ENCODE assay signal across 28 cellular contexts in the genomic region with DNA sequence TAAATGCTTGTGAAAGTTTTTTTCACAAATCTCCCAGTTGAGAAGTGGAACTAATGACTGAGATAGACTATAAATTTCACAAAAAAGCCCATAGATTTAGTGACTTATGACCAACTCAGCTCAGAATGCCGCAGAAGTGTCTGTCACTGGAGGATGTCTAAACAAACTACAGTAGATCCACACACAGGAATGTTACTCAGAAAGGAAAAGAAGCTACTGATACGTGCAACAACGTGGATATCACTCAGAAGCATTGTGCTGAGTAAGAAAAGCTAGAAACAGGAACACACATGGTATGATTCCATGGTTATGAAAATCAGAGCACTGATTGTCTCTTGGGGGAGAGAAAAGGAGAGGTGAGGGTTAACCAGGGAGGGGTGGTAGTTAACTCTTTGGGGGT.
DNase-seq lines count a peak whose midpoint lies in the region; ATAC-seq, FAIRE-seq and TF ChIP-seq lines count a peak whose summit lies in the region.
"Had no signal": no experiment of that assay in that cellular context is flagged by ENCODE, and none has a peak within 500 bp of the region (broad histone marks: within the 10 kb centered on the region; RNA-seq: fewer than 3 reads in every experiment).

No MANE protein-coding gene starts in this region.

- H3K36me3 ChIP-seq in SJSA1 (peaks cover 20% of the 10 kb centered on the region), adrenal gland (replicated peaks in 1 of 2) (no peaks in the 10 kb centered on the region)
- H3K36me3 ChIP-seq: colonic mucosa, esophagus squamous epithelium, left lung, pancreas, uterus had no signal

- DNase-seq in activated naive CD4-positive, alpha-beta T cell treated with anti-CD3 and anti-CD28 coated beads, Interleukin-2, amount 10 ng/mL, durations not matched to agents 7 days and 5 days = no peak
- no peak for DNase-seq in activated naive CD4-positive, alpha-beta T cell (lab: John Stamatoyannopoulos, UW)
- DNase-seq in SJSA1 (ENCODE audit: low read depth in 1 of 2, low spot score in 2 of 2) (peak; percentile 48 to 52), GM12891 (ENCODE audit: insufficient read length, low spot score) (no peak), NCI-H2227 treated with DMSO at 0.1 percent for 48 hours (lab: John Stamatoyannopoulos, UW) (no peak), adrenal gland (no peak)
- no peak for DNase-seq in central memory CD8-positive, alpha-beta T cell (ENCODE audit: low spot score in 2 of 2)
- DNase-seq in stimulated activated naive B cell treated with anti-CD40 and anti-IgM and Interleukin-4, amounts not matched to agents 10 μg/mL and 1 μg/mL and 100 μg/mL, for 72 hours = no peak
- DNase-seq: ACHN; activated CD4-positive, alpha-beta memory T cell treated with anti-CD3 and anti-CD28 coated beads, Interleukin-2, amount 10 ng/mL, durations not matched to agents 7 days and 5 days; activated T-cell treated with anti-CD3 and anti-CD28 coated beads, Interleukin-2, amount 50 U/mL, for 4 hours; colonic mucosa; endodermal cell; esophagus squamous epithelium; left lung; NCI-H1092; NCI-H187 treated with DMSO at 0.1 percent for 48 hours; NCI-H774; pancreas; stimulated activated CD4-positive, alpha-beta T cell treated with anti-CD3 and anti-CD28 coated beads, Interleukin-2, amount 100 ng/mL, for 24 hours; T-helper 9 cell; uterus had no signal

- WGBS in adrenal gland, 4 donors = 65 to 84% (median 71%) methylated on average over 3 of the region's 3 CpGs

- peak overlapping the region; percentile 41 for H3K27ac ChIP-seq in SJSA1
- no peak overlapping the region for H3K27ac ChIP-seq in adrenal gland
- H3K27ac ChIP-seq: C4-2B, colonic mucosa, esophagus squamous epithelium, hepatocyte, left lung, pancreas, SK-N-MC, uterus had no signal

- H3K4me3 ChIP-seq in SJSA1 (no peak overlapping the region), adrenal gland (no peak overlapping the region)
- H3K4me3 ChIP-seq: colonic mucosa, esophagus squamous epithelium, hepatocyte, left lung, pancreas, SK-N-MC, smooth muscle cell, uterus had no signal

- intact Hi-C loops in adrenal gland (cut with DNase I) = no loop called here

- FAIRE-seq in GM12891 (lab: Jason Lieb, UNC) = no peak
- FAIRE-seq: pancreas had no signal

- H3K27me3 ChIP-seq in SJSA1 (replicated peaks) (no peaks in the 10 kb centered on the region), adrenal gland (no peaks in the 10 kb centered on the region)
- H3K27me3 ChIP-seq: colonic mucosa, esophagus squamous epithelium, hepatocyte, left lung, pancreas, uterus had no signal

- CTCF ChIA-PET in activated naive CD4-positive, alpha-beta T cell treated with anti-CD3 and anti-CD28 coated beads, Interleukin-2, amount 10 ng/mL, durations not matched to agents 7 days and 5 days (lab: Charles Lee) = no interaction called here

- H3K9me3 Mint-ChIP-seq in activated naive CD4-positive, alpha-beta T cell treated with anti-CD3 and anti-CD28 coated beads, Interleukin-2, amount 10 ng/mL, durations not matched to agents 7 days and 5 days = no peaks in the 10 kb centered on the region
- no peaks in the 10 kb centered on the region for H3K9me3 Mint-ChIP-seq in central memory CD8-positive, alpha-beta T cell
- H3K9me3 Mint-ChIP-seq in stimulated activated naive B cell treated with anti-CD40 and anti-IgM and Interleukin-4, amounts not matched to agents 10 μg/mL and 1 μg/mL and 100 μg/mL, for 72 hours = peaks cover 2 to 3% of the 10 kb centered on the region in 2 donors
- H3K9me3 Mint-ChIP-seq: activated CD4-positive, alpha-beta memory T cell treated with anti-CD3 and anti-CD28 coated beads, Interleukin-2, amount 10 ng/mL, durations not matched to agents 7 days and 5 days; activated T-cell treated with anti-CD3 and anti-CD28 coated beads, Interleukin-2, amount 50 U/mL, for 4 hours; endodermal cell; nephron had no signal

- H3K9me3 ChIP-seq in SJSA1 (replicated peaks) = no peaks in the 10 kb centered on the region
- no peaks in the 10 kb centered on the region for H3K9me3 ChIP-seq in adrenal gland (replicated peaks in 1 of 3)
- H3K9me3 ChIP-seq: colonic mucosa, esophagus squamous epithelium, left lung, pancreas, uterus had no signal

- peaks cover 49% of the 10 kb centered on the region for H3K4me1 Mint-ChIP-seq in activated naive CD4-positive, alpha-beta T cell treated with anti-CD3 and anti-CD28 coated beads, Interleukin-2, amount 10 ng/mL, durations not matched to agents 7 days and 5 days
- H3K4me1 Mint-ChIP-seq in central memory CD8-positive, alpha-beta T cell = peaks cover 40% of the 10 kb centered on the region
- peaks cover 38 to 71% of the 10 kb centered on the region in 2 donors for H3K4me1 Mint-ChIP-seq in stimulated activated naive B cell treated with anti-CD40 and anti-IgM and Interleukin-4, amounts not matched to agents 10 μg/mL and 1 μg/mL and 100 μg/mL, for 72 hours
- H3K4me1 Mint-ChIP-seq: endodermal cell, nephron had no signal

- ATAC-seq in central memory CD8-positive, alpha-beta T cell (replicated peaks; ENCODE audit: extremely low read depth, poor library complexity, severe bottlenecking) = no peak
- ATAC-seq in stimulated activated naive B cell treated with anti-CD40 and anti-IgM and Interleukin-4, amounts not matched to agents 10 μg/mL and 1 μg/mL and 100 μg/mL, for 72 hours (replicated peaks) = no peak
- ATAC-seq: activated T-cell treated with anti-CD3 and anti-CD28 coated beads, Interleukin-2, amount 50 U/mL, for 4 hours; left lung; pancreas had no signal

- H3K4me1 ChIP-seq in SJSA1 (replicated peaks) = peaks cover 32% of the 10 kb centered on the region
- H3K4me1 ChIP-seq in adrenal gland (replicated peaks in 1 of 2) = no peaks in the 10 kb centered on the region
- H3K4me1 ChIP-seq: colonic mucosa, pancreas, uterus had no signal

- H3K27ac Mint-ChIP-seq in activated naive CD4-positive, alpha-beta T cell treated with anti-CD3 and anti-CD28 coated beads, Interleukin-2, amount 10 ng/mL, durations not matched to agents 7 days and 5 days = peak overlapping the region; percentile 29
- H3K27ac Mint-ChIP-seq in central memory CD8-positive, alpha-beta T cell (ENCODE audit: low read depth) = peak overlapping the region; percentile 42
- peak overlapping the region; percentile 65 for H3K27ac Mint-ChIP-seq in stimulated activated naive B cell treated with anti-CD40 and anti-IgM and Interleukin-4, amounts not matched to agents 10 μg/mL and 1 μg/mL and 100 μg/mL, for 72 hours
- H3K27ac Mint-ChIP-seq: activated CD4-positive, alpha-beta memory T cell treated with anti-CD3 and anti-CD28 coated beads, Interleukin-2, amount 10 ng/mL, durations not matched to agents 7 days and 5 days; endodermal cell; mesothelial cell of epicardium; nephron had no signal

- no peaks in the 10 kb centered on the region for H3K27me3 Mint-ChIP-seq in activated naive CD4-positive, alpha-beta T cell treated with anti-CD3 and anti-CD28 coated beads, Interleukin-2, amount 10 ng/mL, durations not matched to agents 7 days and 5 days
- no peaks in the 10 kb centered on the region for H3K27me3 Mint-ChIP-seq in central memory CD8-positive, alpha-beta T cell
- H3K27me3 Mint-ChIP-seq in stimulated activated naive B cell treated with anti-CD40 and anti-IgM and Interleukin-4, amounts not matched to agents 10 μg/mL and 1 μg/mL and 100 μg/mL, for 72 hours = no peaks in the 10 kb centered on the region
- H3K27me3 Mint-ChIP-seq: activated CD4-positive, alpha-beta memory T cell treated with anti-CD3 and anti-CD28 coated beads, Interleukin-2, amount 10 ng/mL, durations not matched to agents 7 days and 5 days had no signal

- no peak for TF ChIP-seq CTCF in adrenal gland (IDR thresholded peaks at IDR 0.05)

- TF ChIP-seq POLR2A in GM12891 (IDR thresholded peaks at IDR 0.05; ENCODE audit: low read depth, low read length) (no peak), adrenal gland (IDR thresholded peaks at IDR 0.05) (no peak)

- H3K4me3 Mint-ChIP-seq in activated naive CD4-positive, alpha-beta T cell treated with anti-CD3 and anti-CD28 coated beads, Interleukin-2, amount 10 ng/mL, durations not matched to agents 7 days and 5 days = no peak overlapping the region
- H3K4me3 Mint-ChIP-seq in central memory CD8-positive, alpha-beta T cell = no peak overlapping the region
- H3K4me3 Mint-ChIP-seq in stimulated activated naive B cell treated with anti-CD40 and anti-IgM and Interleukin-4, amounts not matched to agents 10 μg/mL and 1 μg/mL and 100 μg/mL, for 72 hours = peak overlapping the region in 1 of 2 donors; percentile 18
- H3K4me3 Mint-ChIP-seq: activated CD4-positive, alpha-beta memory T cell treated with anti-CD3 and anti-CD28 coated beads, Interleukin-2, amount 10 ng/mL, durations not matched to agents 7 days and 5 days; activated T-cell treated with anti-CD3 and anti-CD28 coated beads, Interleukin-2, amount 50 U/mL, for 4 hours; endodermal cell; mesothelial cell of epicardium; nephron had no signal

- peaks cover 78% of the 10 kb centered on the region for H3K36me3 Mint-ChIP-seq in activated naive CD4-positive, alpha-beta T cell treated with anti-CD3 and anti-CD28 coated beads, Interleukin-2, amount 10 ng/mL, durations not matched to agents 7 days and 5 days
- H3K36me3 Mint-ChIP-seq in central memory CD8-positive, alpha-beta T cell (ENCODE audit: insufficient read depth) = peaks cover 52% of the 10 kb centered on the region
- H3K36me3 Mint-ChIP-seq in stimulated activated naive B cell treated with anti-CD40 and anti-IgM and Interleukin-4, amounts not matched to agents 10 μg/mL and 1 μg/mL and 100 μg/mL, for 72 hours = peaks cover 53 to 70% of the 10 kb centered on the region in 2 donors
- H3K36me3 Mint-ChIP-seq: mesothelial cell of epicardium had no signal

TF ChIP-seq in GM12891, 5 proteins besides CTCF, POLR2A, EP300 and RAD21:
- TF ChIP-seq PAX5 (IDR thresholded peaks at IDR 0.05; ENCODE audit: insufficient read depth, low read length, severe bottlenecking) (no peak), SPI1 (IDR thresholded peaks at IDR 0.05; ENCODE audit: low read depth, low read length) (no peak)
TF ChIP-seq in GM12891: peak in this region for 0.

Comparison
In these comparisons a context has a peak if more than half of its experiments do, and no peak if none do; other contexts are left out.
1. DNase-seq: peak in SJSA1 (2 of 2); none in activated naive CD4-positive, alpha-beta T cell treated with anti-CD3 and anti-CD28 coated beads, Interleukin-2, amount 10 ng/mL, durations not matched to agents 7 days and 5 days (single experiment), activated naive CD4-positive, alpha-beta T cell (0 of 4), central memory CD8-positive, alpha-beta T cell (0 of 2), stimulated activated naive B cell treated with anti-CD40 and anti-IgM and Interleukin-4, amounts not matched to agents 10 μg/mL and 1 μg/mL and 100 μg/mL, for 72 hours (single experiment), GM12891 (single experiment), NCI-H2227 treated with DMSO at 0.1 percent for 48 hours (single experiment) and adrenal gland (0 of 7).
2. Peak in every context shown above with its lines, with median percentiles within 50 percentile points of each other: H3K27ac Mint-ChIP-seq.